ENCODE assay signal across 38 cellular contexts in the genomic region with DNA sequence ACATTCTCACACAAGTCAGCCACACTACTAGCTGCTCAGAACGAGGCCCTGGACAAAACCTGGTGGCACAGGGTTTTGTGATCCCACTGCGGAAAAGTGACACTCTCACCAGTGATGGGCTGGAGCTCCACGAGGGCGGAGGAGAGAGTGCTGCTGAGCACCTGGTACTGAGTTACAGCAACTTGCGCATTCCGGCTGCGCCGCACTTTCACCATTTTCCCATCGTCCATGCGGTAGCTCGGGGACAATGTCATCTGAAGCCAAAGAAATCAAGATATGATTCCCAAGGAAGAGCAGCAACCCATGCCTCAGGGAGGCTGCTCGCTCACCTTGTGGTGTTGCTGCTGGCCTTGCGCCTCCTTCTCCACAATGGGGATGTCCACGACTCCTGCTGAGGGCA.
"Had no signal": no experiment of that assay in that cellular context is flagged by ENCODE, and none has a peak within 500 bp of the region (broad histone marks: within the 10 kb centered on the region; RNA-seq: fewer than 3 reads in every experiment).

No MANE protein-coding gene starts in this region.

- H3K4me1 ChIP-seq: ascending aorta had no signal

- ATAC-seq: activated CD8-positive, alpha-beta T cell treated with anti-CD3 and anti-CD28 coated beads for 36 hours; activated naive CD8-positive, alpha-beta T cell treated with anti-CD3 and anti-CD28 coated beads, Interleukin-2, amount 50 U/mL, for 24 hours; activated T-cell treated with anti-CD3 and anti-CD28 coated beads, Interleukin-2, amount 50 U/mL, for 4 hours; activated T-cell treated with anti-CD3 and anti-CD28 coated beads, Interleukin-2, amount 50 U/mL, for 72 hours had no signal

- H3K27ac ChIP-seq: ascending aorta, cardiac muscle cell, VCaP had no signal

- H3K4me3 ChIP-seq: ascending aorta, cardiac muscle cell had no signal

- H3K27me3 Mint-ChIP-seq: activated B cell treated with CpG ODN at 0.5 μM for 24 hours; activated CD4-positive, alpha-beta memory T cell treated with anti-CD3 and anti-CD28 coated beads for 36 hours; activated CD4-positive, alpha-beta T cell treated with anti-CD3 and anti-CD28 coated beads, Interleukin-2, amount 10 ng/mL, durations not matched to agents 24 days and 14 days; activated CD8-positive, alpha-beta T cell treated with anti-CD3 and anti-CD28 coated beads for 36 hours; activated naive CD4-positive, alpha-beta T cell treated with anti-CD3 and anti-CD28 coated beads, Interleukin-2, amount 10 ng/mL, durations not matched to agents 7 days and 5 days; activated naive CD4-positive, alpha-beta T cell treated with anti-CD3 and anti-CD28 coated beads, Interleukin-2, amount 50 U/mL, for 24 hours; activated naive CD8-positive, alpha-beta T cell; activated naive CD8-positive, alpha-beta T cell treated with anti-CD3 and anti-CD28 coated beads, Interleukin-2, amount 10 ng/mL, durations not matched to agents 7 days and 5 days; activated naive CD8-positive, alpha-beta T cell treated with anti-CD3 and anti-CD28 coated beads, Interleukin-2, amount 50 U/mL, for 24 hours; brain; central memory CD8-positive, alpha-beta T cell had no signal

- DNase-seq: activated B cell treated with CpG ODN at 0.5 μM for 24 hours; activated CD4-positive, alpha-beta memory T cell treated with anti-CD3 and anti-CD28 coated beads for 36 hours; activated CD4-positive, alpha-beta T cell treated with anti-CD3 and anti-CD28 coated beads for 4 hours; activated CD4-positive, alpha-beta T cell treated with anti-CD3 and anti-CD28 coated beads, Interleukin-2, amount 10 ng/mL, durations not matched to agents 24 days and 14 days; activated CD4-positive, alpha-beta T cell treated with anti-CD3 and anti-CD28 coated beads, Interleukin-2, amount 50 U/mL, for 1 hour; activated CD4-positive, alpha-beta T cell treated with anti-CD3 and anti-CD28 coated beads, Interleukin-2, amount 50 U/mL, for 4 hours; activated CD4-positive, CD25-positive, alpha-beta regulatory T cell treated with anti-CD3 and anti-CD28 coated beads, Interleukin-2, amount 50 U/mL, for 72 hours; activated CD8-positive, alpha-beta memory T cell treated with anti-CD3 and anti-CD28 coated beads, Interleukin-2, amount 50 U/mL, for 4 hours; activated CD8-positive, alpha-beta T cell treated with anti-CD3 and anti-CD28 coated beads for 36 hours; activated effector memory CD4-positive, alpha-beta T cell treated with Interleukin-2 at 50 U/mL for 16 hours; activated gamma-delta T cell; activated naive CD4-positive, alpha-beta T cell treated with anti-CD3 and anti-CD28 coated beads, Interleukin-2, amount 10 ng/mL, durations not matched to agents 7 days and 5 days; activated naive CD4-positive, alpha-beta T cell treated with Interleukin-2 at 50 U/mL for 16 hours; activated naive CD8-positive, alpha-beta T cell treated with anti-CD3 and anti-CD28 coated beads, Interleukin-2, amount 10 ng/mL, durations not matched to agents 7 days and 5 days; activated naive CD8-positive, alpha-beta T cell treated with anti-CD3 and anti-CD28 coated beads, Interleukin-2, amount 50 U/mL, for 24 hours; activated T-cell treated with anti-CD3 and anti-CD28 coated beads for 4 hours; activated T-cell treated with anti-CD3 and anti-CD28 coated beads, Interleukin-2, amount 50 U/mL, for 1 hour; activated T-cell treated with anti-CD3 and anti-CD28 coated beads, Interleukin-2, amount 50 U/mL, for 4 hours; activated T-cell treated with anti-CD3 and anti-CD28 coated beads, Interleukin-2, amount 50 U/mL, for 72 hours; amygdala; anterior cingulate cortex; caudate nucleus; cerebellar nuclear complex; T-helper 1 cell; T-helper 2 cell; T-helper 9 cell had no signal

- FAIRE-seq: bronchial epithelial cell, TTC549 had no signal

- H3K27me3 ChIP-seq: ascending aorta, cardiac muscle cell had no signal

- H3K9me3 Mint-ChIP-seq: activated B cell treated with CpG ODN at 0.5 μM for 24 hours; activated CD4-positive, alpha-beta memory T cell treated with anti-CD3 and anti-CD28 coated beads for 36 hours; activated CD4-positive, alpha-beta T cell treated with anti-CD3 and anti-CD28 coated beads, Interleukin-2, amount 10 ng/mL, durations not matched to agents 24 days and 14 days; activated CD8-positive, alpha-beta T cell treated with anti-CD3 and anti-CD28 coated beads for 36 hours; activated naive CD4-positive, alpha-beta T cell treated with anti-CD3 and anti-CD28 coated beads, Interleukin-2, amount 10 ng/mL, durations not matched to agents 7 days and 5 days; activated naive CD4-positive, alpha-beta T cell treated with anti-CD3 and anti-CD28 coated beads, Interleukin-2, amount 50 U/mL, for 24 hours; activated naive CD8-positive, alpha-beta T cell treated with anti-CD3 and anti-CD28 coated beads, Interleukin-2, amount 10 ng/mL, durations not matched to agents 7 days and 5 days; activated naive CD8-positive, alpha-beta T cell treated with anti-CD3 and anti-CD28 coated beads, Interleukin-2, amount 50 U/mL, for 24 hours; activated T-cell treated with anti-CD3 and anti-CD28 coated beads, Interleukin-2, amount 50 U/mL, for 4 hours; activated T-cell treated with anti-CD3 and anti-CD28 coated beads, Interleukin-2, amount 50 U/mL, for 72 hours; activated T-helper 2 cell treated with anti-CD3 and anti-CD28 coated beads, Interferon-gamma antibody, Interleukin-2, Interleukin-4, amounts not matched to agents 10 μg/mL and 5 μg/mL and 100 μg/mL, durations not matched to agents 14 hours and 24 hours and 36 hours; brain; central memory CD8-positive, alpha-beta T cell; T-helper 1 cell treated with Interleukin-12 subunit alpha and Interleukin-12 subunit beta and Interleukin-4 antibody, amounts not matched to agents 30 μg/mL and 1 μg/mL, for 36 hours; T-helper 2 cell treated with Interferon-gamma antibody and Interleukin-4, amounts not matched to agents 5 μg/mL and 100 μg/mL, for 36 hours had no signal

- H3K9me3 ChIP-seq: ascending aorta had no signal

- H3K27ac Mint-ChIP-seq: activated B cell treated with CpG ODN at 0.5 μM for 24 hours; activated CD4-positive, alpha-beta memory T cell treated with anti-CD3 and anti-CD28 coated beads for 36 hours; activated CD4-positive, alpha-beta T cell treated with anti-CD3 and anti-CD28 coated beads, Interleukin-2, amount 10 ng/mL, durations not matched to agents 24 days and 14 days; activated CD8-positive, alpha-beta T cell treated with anti-CD3 and anti-CD28 coated beads for 36 hours; activated naive CD4-positive, alpha-beta T cell treated with anti-CD3 and anti-CD28 coated beads, Interleukin-2, amount 10 ng/mL, durations not matched to agents 7 days and 5 days; activated naive CD4-positive, alpha-beta T cell treated with anti-CD3 and anti-CD28 coated beads, Interleukin-2, amount 50 U/mL, for 24 hours; activated naive CD8-positive, alpha-beta T cell; activated naive CD8-positive, alpha-beta T cell treated with anti-CD3 and anti-CD28 coated beads, Interleukin-2, amount 10 ng/mL, durations not matched to agents 7 days and 5 days; activated T-cell treated with anti-CD3 and anti-CD28 coated beads, Interleukin-2, amount 50 U/mL, for 72 hours; activated T-helper 2 cell treated with anti-CD3 and anti-CD28 coated beads, Interferon-gamma antibody, Interleukin-2, Interleukin-4, amounts not matched to agents 10 μg/mL and 5 μg/mL and 100 μg/mL, durations not matched to agents 14 hours and 24 hours and 36 hours; brain; T-helper 1 cell treated with Interleukin-12 subunit alpha and Interleukin-12 subunit beta and Interleukin-4 antibody, amounts not matched to agents 30 μg/mL and 1 μg/mL, for 36 hours; T-helper 2 cell treated with Interferon-gamma antibody and Interleukin-4, amounts not matched to agents 5 μg/mL and 100 μg/mL, for 36 hours had no signal

- H3K4me3 Mint-ChIP-seq: activated B cell treated with CpG ODN at 0.5 μM for 24 hours; activated CD4-positive, alpha-beta memory T cell treated with anti-CD3 and anti-CD28 coated beads for 36 hours; activated CD4-positive, alpha-beta T cell treated with anti-CD3 and anti-CD28 coated beads, Interleukin-2, amount 10 ng/mL, durations not matched to agents 24 days and 14 days; activated CD8-positive, alpha-beta T cell treated with anti-CD3 and anti-CD28 coated beads for 36 hours; activated naive CD4-positive, alpha-beta T cell treated with anti-CD3 and anti-CD28 coated beads, Interleukin-2, amount 10 ng/mL, durations not matched to agents 7 days and 5 days; activated naive CD4-positive, alpha-beta T cell treated with anti-CD3 and anti-CD28 coated beads, Interleukin-2, amount 50 U/mL, for 24 hours; activated naive CD8-positive, alpha-beta T cell; activated naive CD8-positive, alpha-beta T cell treated with anti-CD3 and anti-CD28 coated beads, Interleukin-2, amount 10 ng/mL, durations not matched to agents 7 days and 5 days; activated naive CD8-positive, alpha-beta T cell treated with anti-CD3 and anti-CD28 coated beads, Interleukin-2, amount 50 U/mL, for 24 hours; activated T-cell treated with anti-CD3 and anti-CD28 coated beads, Interleukin-2, amount 50 U/mL, for 4 hours; activated T-cell treated with anti-CD3 and anti-CD28 coated beads, Interleukin-2, amount 50 U/mL, for 72 hours; brain; central memory CD8-positive, alpha-beta T cell; T-helper 1 cell treated with Interleukin-12 subunit alpha and Interleukin-12 subunit beta and Interleukin-4 antibody, amounts not matched to agents 30 μg/mL and 1 μg/mL, for 36 hours; T-helper 2 cell treated with Interferon-gamma antibody and Interleukin-4, amounts not matched to agents 5 μg/mL and 100 μg/mL, for 36 hours had no signal
